17 cellular contexts compared by ENCODE assay signal in the genomic region with DNA sequence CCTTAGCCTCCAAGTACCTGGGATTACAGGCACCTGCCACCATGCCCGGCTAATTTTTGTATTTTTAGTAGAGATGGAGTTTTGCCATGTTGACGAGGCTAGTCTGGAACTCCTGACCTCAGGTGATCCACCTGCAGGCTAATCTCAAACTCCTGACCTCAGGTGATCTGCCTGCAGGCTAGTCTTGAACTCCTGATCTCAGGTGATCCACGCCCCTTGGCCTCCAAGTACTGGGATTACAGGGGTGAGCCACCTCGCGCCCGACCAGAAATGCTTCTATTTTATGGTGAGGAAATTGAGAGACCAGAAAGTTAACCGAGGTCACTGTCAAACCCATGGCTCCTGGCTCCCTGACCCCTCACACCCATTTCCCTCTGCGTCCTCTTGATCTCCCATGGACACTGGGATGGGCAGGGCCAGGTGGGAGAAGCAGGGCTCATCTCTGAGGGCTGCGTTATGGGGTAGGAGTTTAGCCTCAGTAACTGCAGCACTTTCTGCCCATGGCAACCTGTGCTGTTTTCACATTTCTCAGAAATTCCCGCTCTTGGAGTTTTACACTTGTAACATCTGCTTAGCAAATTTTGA.
DNase-seq lines count a peak whose midpoint lies in the region; ATAC-seq and TF ChIP-seq lines count a peak whose summit lies in the region.
"Had no signal": no experiment of that assay in that cellular context is flagged by ENCODE, and none has a peak within 500 bp of the region (broad histone marks: within the 10 kb centered on the region; RNA-seq: fewer than 3 reads in every experiment).

No MANE protein-coding gene starts in this region.

- H3K36me3 Mint-ChIP-seq in Calu3 (ENCODE audit: insufficient read depth, unreplicated experiment): peaks cover 10% of the 10 kb centered on the region
- no peaks in the 10 kb centered on the region for H3K36me3 Mint-ChIP-seq in CD8-positive, alpha-beta memory T cell

- in situ Hi-C loops in gastrocnemius medialis (cut with MboI; ENCODE audit: low sequenced_read_pairs in 4 of 4): no loop called here

- 92 to 93% methylated on average over 9 of the region's 10 CpGs for WGBS in esophagus squamous epithelium, 2 donors

- TF ChIP-seq POLR2A in esophagus squamous epithelium (IDR thresholded peaks at IDR 0.05): no peak
- no peak for TF ChIP-seq POLR2A in gastrocnemius medialis (IDR thresholded peaks at IDR 0.05)

- peaks cover 61% of the 10 kb centered on the region for H3K4me1 Mint-ChIP-seq in Calu3 (ENCODE audit: low read depth, unreplicated experiment)
- H3K4me1 Mint-ChIP-seq in CD8-positive, alpha-beta memory T cell: peaks cover 0 to 16% (median 15%) of the 10 kb centered on the region in 3 donors

- POLR2A ChIA-PET in RWPE1 (lab: Yijun Ruan, JAX; ENCODE audit: low non-redundant PET): no interaction called here
- POLR2A ChIA-PET in CD8-positive, alpha-beta memory T cell (lab: Charles Lee): no interaction called here

- H3K9me3 ChIP-seq in esophagus squamous epithelium: no peaks in the 10 kb centered on the region
- H3K9me3 ChIP-seq in gastrocnemius medialis: no peaks in the 10 kb centered on the region
- no peaks in the 10 kb centered on the region for H3K9me3 ChIP-seq in CD8-positive, alpha-beta memory T cell (ENCODE audit: low read length)

- H3K27ac ChIP-seq in RWPE1 (peak overlapping the region; percentile 89), esophagus squamous epithelium (peak overlapping the region in 3 of 4 donors; percentile 53 to 72 (median 65)), gastrocnemius medialis (peak overlapping the region; percentile 57 to 72 (median 65))
- H3K27ac ChIP-seq in CD8-positive, alpha-beta memory T cell (ENCODE audit: low read depth, low read length): no peak overlapping the region

- H3K27me3 ChIP-seq in esophagus squamous epithelium: no peaks in the 10 kb centered on the region
- no peaks in the 10 kb centered on the region for H3K27me3 ChIP-seq in gastrocnemius medialis
- no peaks in the 10 kb centered on the region for H3K27me3 ChIP-seq in CD8-positive, alpha-beta memory T cell (ENCODE audit: insufficient read depth, low read length, poor library complexity, severe bottlenecking)

- no TSS peak for BruUV-seq in Calu3 (replicated peaks; lab: Mats Ljungman, UMichigan)

- DNase-seq in Calu3: no peak
- no peak for DNase-seq in RWPE1 (ENCODE audit: low spot score)
- DNase-seq in esophagus squamous epithelium (lab: John Stamatoyannopoulos, UW): no peak
- DNase-seq in gastrocnemius medialis: no peak
- no peak for DNase-seq in CD8-positive, alpha-beta memory T cell
- DNase-seq: CD4-positive, alpha-beta T cell; GF-D8; Karpas-422; NCI-H1048; NCI-H1436; NCI-H2029; NCI-H2171; NCI-H526; SHP77 treated with DMSO at 0.1 percent for 48 hours had no signal

- H3K27ac Mint-ChIP-seq in Calu3 (ENCODE audit: unreplicated experiment): peak overlapping the region; percentile 30
- peak overlapping the region in 1 of 8 donors; percentile 52 for H3K27ac Mint-ChIP-seq in CD8-positive, alpha-beta memory T cell
- H3K27ac Mint-ChIP-seq: CD4-positive, alpha-beta T cell had no signal

- intact Hi-C loops in Calu3 (cut with micrococcal nuclease; ENCODE audit: unreplicated experiment) (no loop called here), esophagus squamous epithelium (cut with DNase I) (no loop called here), gastrocnemius medialis (cut with DNase I; ENCODE audit: low total_unique reads) (loop anchor here (2.0 kb wide), 1 partner anchor 33 kb away; no protein-coding TSS in a partner anchor)

- CTCF ChIA-PET in Calu3 (lab: Charles Lee): no interaction called here
- CTCF ChIA-PET in RWPE1 (lab: Yijun Ruan, JAX): no interaction called here
- CTCF ChIA-PET in CD8-positive, alpha-beta memory T cell (lab: Charles Lee): no interaction called here

- H3K36me3 ChIP-seq in esophagus squamous epithelium (no peaks in the 10 kb centered on the region), gastrocnemius medialis (no peaks in the 10 kb centered on the region)
- H3K36me3 ChIP-seq in CD8-positive, alpha-beta memory T cell (ENCODE audit: insufficient read depth, low read length): no peaks in the 10 kb centered on the region

- no peaks in the 10 kb centered on the region for H3K27me3 Mint-ChIP-seq in Calu3 (ENCODE audit: unreplicated experiment)
- peaks cover 0 to 2% of the 10 kb centered on the region in 2 donors for H3K27me3 Mint-ChIP-seq in CD8-positive, alpha-beta memory T cell

- ATAC-seq in gastrocnemius medialis (no peak), HG03342 (IDR thresholded peaks at IDR 0.05; ENCODE audit: unreplicated experiment) (no peak), GM19328 (IDR thresholded peaks at IDR 0.05; ENCODE audit: unreplicated experiment) (no peak), HG02852 (IDR thresholded peaks at IDR 0.05; ENCODE audit: unreplicated experiment) (no peak)

- no peak overlapping the region for H3K4me3 Mint-ChIP-seq in Calu3 (ENCODE audit: low read depth, unreplicated experiment)
- no peak overlapping the region for H3K4me3 Mint-ChIP-seq in CD8-positive, alpha-beta memory T cell
- H3K4me3 Mint-ChIP-seq: CD4-positive, alpha-beta T cell had no signal

- H3K9me3 Mint-ChIP-seq in Calu3 (ENCODE audit: low read depth, unreplicated experiment): no peaks in the 10 kb centered on the region
- no peaks in the 10 kb centered on the region for H3K9me3 Mint-ChIP-seq in CD8-positive, alpha-beta memory T cell
- H3K9me3 Mint-ChIP-seq: CD4-positive, alpha-beta T cell had no signal

- TF ChIP-seq CTCF in Calu3 (IDR thresholded peaks at IDR 0.05; ENCODE audit: unreplicated experiment) (no peak), RWPE1 (conservative IDR thresholded peaks at IDR 0.05; ENCODE audit: low read depth) (no peak), esophagus squamous epithelium (IDR thresholded peaks at IDR 0.05) (no peak), gastrocnemius medialis (IDR thresholded peaks at IDR 0.05 in 4 of 5, conservative IDR thresholded peaks at IDR 0.05 in 1 of 5) (no peak)

- H3K4me1 ChIP-seq in esophagus squamous epithelium (peaks cover 3 to 42% (median 10%) of the 10 kb centered on the region in 3 donors), gastrocnemius medialis (peaks cover 6 to 9% of the 10 kb centered on the region in 2 donors)
- no peaks in the 10 kb centered on the region for H3K4me1 ChIP-seq in CD8-positive, alpha-beta memory T cell (ENCODE audit: insufficient read depth, low read length)

- no peak overlapping the region for H3K4me3 ChIP-seq in esophagus squamous epithelium
- no peak overlapping the region for H3K4me3 ChIP-seq in gastrocnemius medialis
- no peak overlapping the region for H3K4me3 ChIP-seq in CD8-positive, alpha-beta memory T cell (ENCODE audit: low read length)
